In genomic region chr19:44540736-44541135, GRCh38 we compare ENCODE assay signal across 25 cellular contexts. TPM values are rescaled to one million over a fixed set of nuclear protein-coding genes. Genes with fewer than 3 reads are reported as not detected.
DNase-seq lines count a peak whose midpoint lies in the region; TF ChIP-seq lines count a peak whose summit lies in the region.
"Had no signal": no experiment of that assay in that cellular context is flagged by ENCODE, and none has a peak within 500 bp of the region (broad histone marks: within the 10 kb centered on the region; RNA-seq: fewer than 3 reads in every experiment).

No MANE protein-coding gene starts in this region.

- no peak overlapping the region for H3K27ac ChIP-seq in coronary artery
- H3K27ac ChIP-seq: 22Rv1; A549; BLaER1 treated with 17β-estradiol and CSF1 and Interleukin-3, amounts not matched to agents 10 nM and 100 nM; C4-2B had no signal

- TF ChIP-seq CTCF in coronary artery (IDR thresholded peaks at IDR 0.05) = no peak

- peak; percentile 33 for DNase-seq in coronary artery (ENCODE audit: low spot score)
- DNase-seq in mesenteric fat pad (ENCODE audit: low spot score) = peak; percentile 26
- peak; percentile 37 for DNase-seq in ureter (ENCODE audit: low spot score)
- no peak for DNase-seq in NCI-H1694 (lab: John Stamatoyannopoulos, UW)
- no peak for DNase-seq in NCI-H2029 treated with DMSO at 0.1 percent for 48 hours (lab: John Stamatoyannopoulos, UW)
- DNase-seq: AML-193; CD4-positive, alpha-beta T cell; CD8-positive, alpha-beta T cell; COR-L47; DMS 273 treated with DMSO at 0.1 percent for 48 hours; DMS153; DMS53; DMS79; DND-41; EL; GDM1 had no signal

- H3K4me3 ChIP-seq in coronary artery = no peak overlapping the region
- H3K4me3 ChIP-seq: A549; BLaER1 treated with 17β-estradiol and CSF1 and Interleukin-3, amounts not matched to agents 10 nM and 100 nM; GM12878 had no signal

RNA-seq across cellular contexts. Expression of gene CEACAM20, which starts 11.3 kb away (rescaled TPM):
- total RNA-seq in mesenteric fat pad (not detected), ureter (not detected)
- total RNA-seq: A172; B cell; CD4-positive, alpha-beta T cell; CD8-positive, alpha-beta T cell; Daoy; G401; GM12878 had no signal

RNA-seq across cellular contexts. Expression of gene ZNF180, which starts 40.4 kb away (rescaled TPM):
- total RNA-seq in mesenteric fat pad (3.9 TPM), ureter (10.9 TPM)

Comparison
In these comparisons a context has a peak if more than half of its experiments do, and no peak if none do; other contexts are left out.
1. DNase-seq: peak in coronary artery (single experiment), mesenteric fat pad (single experiment) and ureter (single experiment); none in NCI-H1694 (single experiment) and NCI-H2029 treated with DMSO at 0.1 percent for 48 hours (single experiment).